In genomic region chr2:206953404-206953803, GRCh38 we compare ENCODE assay signal across 16 cellular contexts. TPM values are rescaled to one million over a fixed set of nuclear protein-coding genes. Genes with fewer than 3 reads are reported as not detected.
"Had no signal": no experiment of that assay in that cellular context is flagged by ENCODE, and none has a peak within 500 bp of the region (broad histone marks: within the 10 kb centered on the region; RNA-seq: fewer than 3 reads in every experiment).

No MANE protein-coding gene starts in this region.

RNA-seq across cellular contexts. Expression of gene CPO, which starts 14.1 kb away (rescaled TPM):
- total RNA-seq: activated naive CD4-positive, alpha-beta T cell treated with anti-CD3 and anti-CD28 coated beads for 36 hours; activated naive CD4-positive, alpha-beta T cell treated with anti-CD3 and anti-CD28 coated beads, Interleukin-2, amount 50 U/mL, for 72 hours; activated naive CD8-positive, alpha-beta T cell treated with anti-CD3 and anti-CD28 coated beads for 36 hours; activated naive CD8-positive, alpha-beta T cell treated with anti-CD3 and anti-CD28 coated beads, Interleukin-2, amount 10 ng/mL, durations not matched to agents 7 days and 5 days; activated T-cell treated with anti-CD3 and anti-CD28 coated beads, Interleukin-2, amount 50 U/mL, for 4 hours; activated T-helper 1 cell treated with anti-CD3 and anti-CD28 coated beads, Interleukin-12 subunit alpha, Interleukin-12 subunit beta, Interleukin-2, Interleukin-4 antibody, amounts not matched to agents 30 ng/mL and 10 ng/mL and 1 ng/mL, durations not matched to agents 14 hours and 24 hours and 36 hours; activated T-helper 17 cell treated with anti-CD3 and anti-CD28 coated beads, Interleukin-2, amount 50 U/mL, for 72 hours; activated T-helper 2 cell treated with anti-CD3 and anti-CD28 coated beads, Interferon-gamma antibody, Interleukin-2, Interleukin-4, amounts not matched to agents 10 μg/mL and 5 μg/mL and 100 μg/mL, durations not matched to agents 14 hours and 24 hours and 36 hours; ascending aorta; astrocyte; body of pancreas; bronchial epithelial cell; cardiac septum; cerebellum; chondrocyte had no signal
- polyA plus RNA-seq: cardiac muscle cell had no signal
